Comparison of ENCODE assay signal across 12 cellular contexts in the genomic region with DNA sequence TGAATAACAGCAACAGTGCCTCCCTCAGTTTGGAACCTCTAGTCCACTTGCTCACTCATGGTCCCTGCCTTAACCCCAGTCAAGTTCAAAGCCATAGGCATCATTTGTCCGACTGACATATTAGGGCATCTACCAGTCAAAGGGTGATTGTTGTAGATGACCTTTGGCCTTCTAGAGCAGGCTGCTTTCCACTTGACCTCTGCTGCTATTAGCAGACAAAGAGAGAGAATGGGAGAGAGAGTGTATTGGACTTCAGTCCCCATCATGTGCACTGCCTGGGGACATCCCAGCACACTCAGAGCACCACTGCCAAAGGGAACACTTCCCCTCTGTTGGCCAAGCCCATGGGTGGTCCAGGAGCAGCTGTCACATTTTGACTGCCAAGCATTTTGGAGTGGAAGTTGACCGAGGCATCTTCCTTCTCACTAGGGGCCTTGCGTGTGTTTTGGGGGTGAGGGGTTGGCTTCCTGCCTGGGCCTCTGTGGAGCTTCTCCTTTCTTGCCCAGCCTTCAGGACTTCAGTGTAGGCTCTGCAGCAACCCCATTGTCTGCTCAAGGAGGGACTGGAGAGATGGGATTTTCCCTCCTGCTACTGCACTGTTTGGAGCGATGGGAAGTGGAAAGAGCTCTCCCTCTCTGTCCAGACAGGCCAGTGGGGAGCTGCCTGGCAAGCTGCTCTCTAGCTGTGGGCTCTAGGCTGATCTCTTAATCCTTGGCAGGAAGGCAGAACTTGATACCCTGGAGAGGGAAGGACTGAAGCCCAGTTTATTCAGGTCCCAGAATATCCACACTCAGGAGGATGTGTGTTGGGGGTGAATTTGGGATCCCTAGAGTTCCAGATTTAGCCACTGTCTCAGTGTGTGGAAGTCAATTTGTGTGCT. TPM values are rescaled to one million over a fixed set of nuclear protein-coding genes. Genes with fewer than 3 reads are reported as not detected.
DNase-seq lines count a peak whose midpoint lies in the region; ATAC-seq lines count a peak whose summit lies in the region.
"Had no signal": no experiment of that assay in that cellular context is flagged by ENCODE, and none has a peak within 500 bp of the region (broad histone marks: within the 10 kb centered on the region; RNA-seq: fewer than 3 reads in every experiment).

No MANE protein-coding gene starts in this region.

- no peaks in the 10 kb centered on the region for H3K27me3 Mint-ChIP-seq in stimulated activated naive CD8-positive, alpha-beta T cell treated with anti-CD3 and anti-CD28 coated beads, Interleukin-15, Interleukin-2, amounts not matched to agents 100 ng/mL and 50 ng/mL, for 24 hours
- no peaks in the 10 kb centered on the region for H3K27me3 Mint-ChIP-seq in dendritic cell treated with granulocyte-macrophage colony-stimulating factor and Interleukin-4, amounts not matched to agents 40 ng/mL and 50 ng/mL, for 4 days

- H3K4me3 Mint-ChIP-seq in stimulated activated naive CD8-positive, alpha-beta T cell treated with anti-CD3 and anti-CD28 coated beads, Interleukin-15, Interleukin-2, amounts not matched to agents 100 ng/mL and 50 ng/mL, for 24 hours, result peak overlapping the region; percentile 2
- H3K4me3 Mint-ChIP-seq in dendritic cell treated with granulocyte-macrophage colony-stimulating factor and Interleukin-4, amounts not matched to agents 40 ng/mL and 50 ng/mL, for 4 days, result peak overlapping the region; percentile 73

- intact Hi-C loops in dendritic cell treated with granulocyte-macrophage colony-stimulating factor and Interleukin-4, amounts not matched to agents 40 ng/mL and 50 ng/mL, for 4 days (cut with micrococcal nuclease), result loop anchor here (2.0 kb wide), 1 partner anchor 77 kb away; no protein-coding TSS in a partner anchor

- no peaks in the 10 kb centered on the region for H3K9me3 Mint-ChIP-seq in stimulated activated naive CD8-positive, alpha-beta T cell treated with anti-CD3 and anti-CD28 coated beads, Interleukin-15, Interleukin-2, amounts not matched to agents 100 ng/mL and 50 ng/mL, for 24 hours
- H3K9me3 Mint-ChIP-seq in dendritic cell treated with granulocyte-macrophage colony-stimulating factor and Interleukin-4, amounts not matched to agents 40 ng/mL and 50 ng/mL, for 4 days, result no peaks in the 10 kb centered on the region

- H3K36me3 Mint-ChIP-seq in stimulated activated naive CD8-positive, alpha-beta T cell treated with anti-CD3 and anti-CD28 coated beads, Interleukin-15, Interleukin-2, amounts not matched to agents 100 ng/mL and 50 ng/mL, for 24 hours (ENCODE audit: low read depth), result peaks cover 4% of the 10 kb centered on the region
- H3K36me3 Mint-ChIP-seq in dendritic cell treated with granulocyte-macrophage colony-stimulating factor and Interleukin-4, amounts not matched to agents 40 ng/mL and 50 ng/mL, for 4 days (ENCODE audit: low read depth), result peaks cover 79% of the 10 kb centered on the region

- peak overlapping the region; percentile 46 for H3K27ac Mint-ChIP-seq in stimulated activated naive CD8-positive, alpha-beta T cell treated with anti-CD3 and anti-CD28 coated beads, Interleukin-15, Interleukin-2, amounts not matched to agents 100 ng/mL and 50 ng/mL, for 24 hours
- peak overlapping the region; percentile 96 for H3K27ac Mint-ChIP-seq in dendritic cell treated with granulocyte-macrophage colony-stimulating factor and Interleukin-4, amounts not matched to agents 40 ng/mL and 50 ng/mL, for 4 days

- no peak for DNase-seq in stimulated activated naive CD8-positive, alpha-beta T cell treated with anti-CD3 and anti-CD28 coated beads, Interleukin-15, Interleukin-2, amounts not matched to agents 100 U/mL and 50 U/mL, for 24 hours
- DNase-seq in myocyte (ENCODE audit: low read depth) (peak; percentile 94), glomerular visceral epithelial cell (ENCODE audit: extremely low spot score) (no peak), DMS53 (lab: John Stamatoyannopoulos, UW) (no peak)
- DNase-seq: activated CD4-positive, CD25-positive, alpha-beta regulatory T cell; BE2C; glutamatergic neuron had no signal

- H3K4me1 Mint-ChIP-seq in stimulated activated naive CD8-positive, alpha-beta T cell treated with anti-CD3 and anti-CD28 coated beads, Interleukin-15, Interleukin-2, amounts not matched to agents 100 ng/mL and 50 ng/mL, for 24 hours (ENCODE audit: low read depth), result peaks cover 75% of the 10 kb centered on the region
- H3K4me1 Mint-ChIP-seq in dendritic cell treated with granulocyte-macrophage colony-stimulating factor and Interleukin-4, amounts not matched to agents 40 ng/mL and 50 ng/mL, for 4 days (ENCODE audit: low read depth), result peaks cover 86% of the 10 kb centered on the region

- ATAC-seq in stimulated activated naive CD8-positive, alpha-beta T cell treated with anti-CD3 and anti-CD28 coated beads, Interleukin-15, Interleukin-2, amounts not matched to agents 100 U/mL and 50 U/mL, for 24 hours, result no peak
- ATAC-seq in HG03469 (IDR thresholded peaks at IDR 0.05; ENCODE audit: unreplicated experiment) (no peak), GM21619 (IDR thresholded peaks at IDR 0.05; ENCODE audit: unreplicated experiment) (no peak)
- ATAC-seq: HCT116 had no signal

RNA-seq across cellular contexts. Expression of gene ATP6V1E2, which starts 5.1 kb away (rescaled TPM):
- total RNA-seq in myocyte, result 2.2 and 4.1 TPM in 2 replicates
- 5.0 TPM for polyA plus RNA-seq in myocyte (2012)

RNA-seq across cellular contexts. Expression of gene RHOQ, which starts 5.2 kb away (rescaled TPM):
- 79.0 and 90.9 TPM in 2 replicates for total RNA-seq in myocyte
- 69.6 TPM for polyA plus RNA-seq in myocyte (2012)
